Comparison of ENCODE assay signal across 8 cellular contexts in the genomic region with DNA sequence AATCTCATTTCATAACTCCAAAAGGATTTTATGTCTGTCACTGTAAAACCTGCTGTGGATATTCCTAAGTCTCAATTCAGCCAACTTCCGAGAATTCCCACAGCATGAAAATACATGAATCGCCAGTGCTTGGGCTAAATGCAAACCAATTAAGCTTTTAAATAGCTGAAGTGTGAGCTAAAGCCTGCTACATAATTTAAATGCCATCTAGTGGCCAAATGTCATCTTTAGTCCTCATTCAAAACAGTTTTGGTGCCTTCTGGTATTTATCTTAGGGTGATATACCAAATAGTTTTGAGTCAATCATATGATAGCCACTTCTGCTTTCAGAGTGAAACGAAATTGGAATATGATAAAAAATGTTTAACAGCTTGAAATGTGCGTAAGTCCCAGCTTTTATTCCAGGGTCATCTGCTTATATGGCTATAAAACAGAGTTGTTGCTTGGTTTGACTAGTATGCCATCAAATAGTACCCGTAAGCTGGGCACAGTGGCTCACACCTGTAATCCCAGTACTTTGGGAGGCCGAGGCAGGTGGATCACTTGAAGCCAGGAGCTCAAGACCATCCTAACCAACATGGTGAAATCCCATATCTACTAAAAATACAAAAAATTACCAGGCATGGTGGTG. TPM values are rescaled to one million over a fixed set of nuclear protein-coding genes. Genes with fewer than 3 reads are reported as not detected.
A peak's percentile ranks its signal among the peaks of the same experiment; 100 is the strongest.
DNase-seq lines count a peak whose midpoint lies in the region; FAIRE-seq and TF ChIP-seq lines count a peak whose summit lies in the region.

No MANE protein-coding gene starts in this region.

- no peaks in the 10 kb centered on the region for H3K36me3 ChIP-seq in endodermal cell (ENCODE audit: control insufficient read depth, insufficient read depth, low read length)

- H3K27me3 ChIP-seq in endodermal cell (ENCODE audit: control insufficient read depth, insufficient read depth, low read length, poor library complexity, severe bottlenecking), result no peaks in the 10 kb centered on the region

- H3K9me3 Mint-ChIP-seq in endodermal cell, result no peaks in the 10 kb centered on the region

- H3K9ac ChIP-seq in endodermal cell (ENCODE audit: extremely low read depth, low read length, poor library complexity, severe bottlenecking), result no peak overlapping the region

- no peaks in the 10 kb centered on the region for H3K4me1 ChIP-seq in endodermal cell (ENCODE audit: control insufficient read depth, insufficient read depth, low read length)

- no peak overlapping the region for H3K27ac ChIP-seq in endodermal cell (ENCODE audit: low read depth, low read length)

- H3K4me3 Mint-ChIP-seq in endodermal cell, result no peak overlapping the region

- no peaks in the 10 kb centered on the region for H3K36me3 Mint-ChIP-seq in endodermal cell (ENCODE audit: low read depth)

- H3K4me3 ChIP-seq in endodermal cell (ENCODE audit: low read length), result no peak overlapping the region

- 58 to 69% methylated on average over 5 to 6 of the region's 6 CpGs for WGBS in endodermal cell (ENCODE audit: insufficient coverage in 1 of 2, insufficient read length in 1 of 2), 2 experiments

- no peaks in the 10 kb centered on the region for H3K9me3 ChIP-seq in endodermal cell (ENCODE audit: control insufficient read depth, low read length)

- peak; percentile 76 for TF ChIP-seq CTCF in endodermal cell (conservative IDR thresholded peaks at IDR 0.05)

- peak; percentile 4 for FAIRE-seq in GM19239 (lab: Jason Lieb, UNC)

- no peaks in the 10 kb centered on the region for H3K27me3 Mint-ChIP-seq in endodermal cell (ENCODE audit: insufficient read depth)

- no peak overlapping the region for H3K27ac Mint-ChIP-seq in endodermal cell

- DNase-seq in CD1c-positive myeloid dendritic cell (ENCODE audit: extremely low spot score) (peak; percentile 61), GM19239 (ENCODE audit: insufficient read length, low spot score) (peak; percentile 10), HPDE6-E6E7 (ENCODE audit: extremely low spot score) (peak; percentile 55), NOMO-1 treated with DMSO at 0.1 percent for 48 hours (lab: John Stamatoyannopoulos, UW; ENCODE audit: unreplicated experiment) (peak; percentile 66), endodermal cell (no peak), myocyte (ENCODE audit: low read depth) (peak; percentile 60), NCI-H128 (lab: John Stamatoyannopoulos, UW; ENCODE audit: unreplicated experiment) (no peak)
- DNase-seq in activated CD4-positive, alpha-beta T cell treated with anti-CD3 and anti-CD28 coated beads for 4 hours, result no peak

- H3K4me1 Mint-ChIP-seq in endodermal cell, result peaks cover 5% of the 10 kb centered on the region

RNA-seq across cellular contexts. Expression of a gene that starts 41.8 kb away (rescaled TPM):
- total RNA-seq in endodermal cell, result 100 to 1,000 TPM in 1 of 2 donors, 10 to 100 TPM in 1; 97.4 to 128 TPM
- 100 TPM for polyA plus RNA-seq in endodermal cell (2013, experiment 1 of 2)
- polyA plus RNA-seq in endodermal cell (2013, experiment 2 of 2), result 80.9 TPM
- total RNA-seq in myocyte, result 94.2 and 111 TPM in 2 replicates
- 31.2 TPM for polyA plus RNA-seq in myocyte (2012)

Comparison
In these comparisons a context has a peak if more than half of its experiments do, and no peak if none do; other contexts are left out.
1. DNase-seq: peak in CD1c-positive myeloid dendritic cell (single experiment), GM19239 (single experiment), HPDE6-E6E7 (single experiment), NOMO-1 treated with DMSO at 0.1 percent for 48 hours (single experiment) and myocyte (single experiment); none in endodermal cell (single experiment), activated CD4-positive, alpha-beta T cell treated with anti-CD3 and anti-CD28 coated beads for 4 hours (0 of 2) and NCI-H128 (single experiment).